In the genomic region with DNA sequence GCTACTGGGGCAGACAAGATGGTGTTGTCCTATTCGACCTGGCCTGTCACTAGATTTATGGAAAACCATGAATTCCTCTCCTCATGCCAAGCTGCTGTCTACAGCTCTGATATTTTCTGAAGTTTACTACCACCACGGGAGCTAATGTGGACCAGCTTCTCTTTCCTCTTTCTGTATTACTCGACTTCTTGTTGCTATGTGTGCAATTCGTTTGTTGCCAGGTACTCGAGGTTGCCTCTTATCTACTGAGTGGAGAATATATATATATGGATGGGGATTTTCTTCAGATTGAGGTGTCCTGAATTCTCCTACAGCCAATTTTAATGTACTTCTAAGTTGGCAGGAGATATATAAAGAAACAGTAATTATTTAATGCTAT, we compare ENCODE assay signal across 8 cellular contexts. TPM values are rescaled to one million over a fixed set of nuclear protein-coding genes. Genes with fewer than 3 reads are reported as not detected.
DNase-seq lines count a peak whose midpoint lies in the region; ATAC-seq, FAIRE-seq and TF ChIP-seq lines count a peak whose summit lies in the region.

No MANE protein-coding gene starts in this region.

- H3K27me3 ChIP-seq in right cardiac atrium (ENCODE audit: control insufficient read depth, insufficient read depth), result no peaks in the 10 kb centered on the region

- H3K4me3 ChIP-seq in right cardiac atrium (ENCODE audit: low read length) (no peak overlapping the region), urinary bladder (ENCODE audit: low read depth, low read length) (no peak overlapping the region)

- intact Hi-C loops in right cardiac atrium (cut with DNase I), result no loop called here
- intact Hi-C loops in Right ventricle myocardium inferior (cut with DNase I), result no loop called here
- intact Hi-C loops in activated T-helper 2 cell treated with anti-CD3 and anti-CD28 coated beads, Interferon-gamma antibody, Interleukin-2, Interleukin-4, amounts not matched to agents 10 μg/mL and 5 μg/mL and 100 μg/mL, durations not matched to agents 14 hours and 24 hours and 36 hours (cut with micrococcal nuclease), result loop anchor here (1.0 to 10.0 kb wide), 8 partner anchors 20 to 600 kb away; a partner anchor contains a TSS

- peak overlapping the region; percentile 26 for H3K27ac ChIP-seq in right cardiac atrium (ENCODE audit: low read length)
- H3K27ac ChIP-seq in urinary bladder (ENCODE audit: low read depth), result peak overlapping the region; percentile 33

- H3K4me3 Mint-ChIP-seq in activated T-helper 2 cell treated with anti-CD3 and anti-CD28 coated beads, Interferon-gamma antibody, Interleukin-2, Interleukin-4, amounts not matched to agents 10 μg/mL and 5 μg/mL and 100 μg/mL, durations not matched to agents 14 hours and 24 hours and 36 hours (ENCODE audit: low read depth), result peak overlapping the region; percentile 66

- H3K4me1 Mint-ChIP-seq in activated T-helper 2 cell treated with anti-CD3 and anti-CD28 coated beads, Interferon-gamma antibody, Interleukin-2, Interleukin-4, amounts not matched to agents 10 μg/mL and 5 μg/mL and 100 μg/mL, durations not matched to agents 14 hours and 24 hours and 36 hours (ENCODE audit: low read depth), result peaks cover 77% of the 10 kb centered on the region

- no peaks in the 10 kb centered on the region for H3K9me3 Mint-ChIP-seq in activated T-helper 2 cell treated with anti-CD3 and anti-CD28 coated beads, Interferon-gamma antibody, Interleukin-2, Interleukin-4, amounts not matched to agents 10 μg/mL and 5 μg/mL and 100 μg/mL, durations not matched to agents 14 hours and 24 hours and 36 hours

- ATAC-seq in right cardiac atrium, result no peak
- ATAC-seq in Right ventricle myocardium inferior, result no peak
- peak; percentile 28 for ATAC-seq in HG03097 (IDR thresholded peaks at IDR 0.05; ENCODE audit: low FRiP score, unreplicated experiment)

- H3K36me3 Mint-ChIP-seq in activated T-helper 2 cell treated with anti-CD3 and anti-CD28 coated beads, Interferon-gamma antibody, Interleukin-2, Interleukin-4, amounts not matched to agents 10 μg/mL and 5 μg/mL and 100 μg/mL, durations not matched to agents 14 hours and 24 hours and 36 hours (ENCODE audit: low read depth), result peaks cover 41% of the 10 kb centered on the region

- no peaks in the 10 kb centered on the region for H3K9me3 ChIP-seq in right cardiac atrium (ENCODE audit: control insufficient read depth, low read length)

- no peak for TF ChIP-seq POLR2A in GM12892 (IDR thresholded peaks at IDR 0.05; ENCODE audit: low read depth, low read length)

- DNase-seq in right cardiac atrium (no peak), Right ventricle myocardium inferior (ENCODE audit: missing footprints) (no peak), mucosa of gallbladder (ENCODE audit: low spot score) (no peak), GM12892 (ENCODE audit: insufficient read length) (no peak)
- no peak for DNase-seq in activated T-helper 2 cell treated with anti-CD3 and anti-CD28 coated beads, Interferon-gamma antibody, Interleukin-2, Interleukin-4, amounts not matched to agents 10 μg/mL and 5 μg/mL and 100 μg/mL, durations not matched to agents 14 hours and 24 hours and 36 hours (ENCODE audit: low spot score)
- DNase-seq in stimulated activated CD4-positive, alpha-beta T cell treated with anti-CD3 and anti-CD28 coated beads, Interleukin-4, amount 100 ng/mL, for 4 hours, result no peak

- no peaks in the 10 kb centered on the region for H3K27me3 Mint-ChIP-seq in activated T-helper 2 cell treated with anti-CD3 and anti-CD28 coated beads, Interferon-gamma antibody, Interleukin-2, Interleukin-4, amounts not matched to agents 10 μg/mL and 5 μg/mL and 100 μg/mL, durations not matched to agents 14 hours and 24 hours and 36 hours (ENCODE audit: low read depth)

- H3K27ac Mint-ChIP-seq in activated T-helper 2 cell treated with anti-CD3 and anti-CD28 coated beads, Interferon-gamma antibody, Interleukin-2, Interleukin-4, amounts not matched to agents 10 μg/mL and 5 μg/mL and 100 μg/mL, durations not matched to agents 14 hours and 24 hours and 36 hours, result peak overlapping the region; percentile 99

- FAIRE-seq in GM12892 (lab: Jason Lieb, UNC), result no peak

- H3K4me1 ChIP-seq in right cardiac atrium (ENCODE audit: control insufficient read depth, insufficient read depth, low read length), result peaks cover 21% of the 10 kb centered on the region
- no peaks in the 10 kb centered on the region for H3K4me1 ChIP-seq in urinary bladder (ENCODE audit: insufficient read depth)

- 40% methylated on average over 5 of the region's 5 CpGs for WGBS in right cardiac atrium
- WGBS in urinary bladder, result 26% methylated on average over 5 of the region's 5 CpGs

- no peaks in the 10 kb centered on the region for H3K36me3 ChIP-seq in urinary bladder (ENCODE audit: insufficient read depth)

RNA-seq across cellular contexts. Expression of a gene that starts 34.7 kb away (rescaled TPM):
- total RNA-seq in right cardiac atrium (10 to 100 TPM; 14.1 to 29.7 (median 22.7) TPM), Right ventricle myocardium inferior (22.4 TPM), urinary bladder (245 TPM), mucosa of gallbladder (87.1 TPM)
- polyA plus RNA-seq in right cardiac atrium (11.6 TPM), urinary bladder (98.6 TPM)
- total RNA-seq in activated T-helper 2 cell treated with anti-CD3 and anti-CD28 coated beads, Interferon-gamma antibody, Interleukin-2, Interleukin-4, amounts not matched to agents 10 μg/mL and 5 μg/mL and 100 μg/mL, durations not matched to agents 14 hours and 24 hours and 36 hours, result 43.8 and 45.0 TPM in 2 replicates
- polyA plus RNA-seq in GM12892 (2012; ENCODE audit: missing spikeins), result 8.2 TPM
